8 cellular contexts compared by ENCODE assay signal in the genomic region with DNA sequence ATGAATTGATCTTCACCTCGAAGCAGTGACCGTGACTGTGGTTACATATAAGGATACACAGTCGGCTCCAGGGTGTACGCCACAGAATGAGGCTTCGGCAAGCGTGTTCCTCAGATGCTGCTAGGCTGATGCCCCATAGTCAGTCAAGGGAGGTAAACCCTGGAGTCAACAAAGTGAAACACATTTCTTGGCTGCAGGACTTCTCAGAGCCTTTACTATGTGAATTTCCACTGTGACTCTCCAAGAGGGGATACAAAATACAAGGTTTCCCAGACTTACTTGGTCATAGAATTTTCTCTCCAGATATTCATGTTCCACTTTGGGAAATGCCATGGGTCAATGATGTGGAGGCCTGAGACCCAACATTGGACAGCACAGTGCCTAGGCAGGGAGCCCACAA.
"Had no signal": no experiment of that assay in that cellular context is flagged by ENCODE, and none has a peak within 500 bp of the region (broad histone marks: within the 10 kb centered on the region; RNA-seq: fewer than 3 reads in every experiment).

No MANE protein-coding gene starts in this region.

- H2AFZ ChIP-seq: GM23248 had no signal

- DNase-seq: GM23248, GOT3, H9, HCEC 1CT, HFFc6 had no signal

- FAIRE-seq: H54, HepG2 had no signal

- ATAC-seq: HepG2 had no signal

- H3K4me3 ChIP-seq: GM23248 had no signal

- H3K27ac ChIP-seq: GM23248, HL-60 had no signal

- H3K9ac ChIP-seq: GM23248 had no signal
